In genomic region chr17:980406-981291, GRCh38 we compare ENCODE assay signal across 8 cellular contexts. TPM values are rescaled to one million over a fixed set of nuclear protein-coding genes. Genes with fewer than 3 reads are reported as not detected.
A peak's percentile ranks its signal among the peaks of the same experiment; 100 is the strongest.
DNase-seq lines count a peak whose midpoint lies in the region; ATAC-seq, FAIRE-seq and TF ChIP-seq lines count a peak whose summit lies in the region.

No MANE protein-coding gene starts in this region.

- TF ChIP-seq POLR2A in K562 (conservative IDR thresholded peaks at IDR 0.05) = no peak

- H3K27me3 ChIP-seq in K562 (ENCODE audit: control insufficient read depth in 2 of 2, insufficient read depth in 2 of 2, low read length in 2 of 2) (peaks cover 8 to 10% of the 10 kb centered on the region in 2 experiments; a peak in 4 of 5 replicates), iPS-15b (ENCODE audit: control insufficient read depth, insufficient read depth, low read length) (no peaks in the 10 kb centered on the region)

- TF ChIP-seq EP300 in K562 (IDR thresholded peaks at IDR 0.05; ENCODE audit: low read length) = no peak

- CTCF ChIA-PET in K562 (lab: Yijun Ruan, JAX; ENCODE audit: low intra/inter-chr PET ratio) = interaction anchor here (0.6 to 3.0 kb wide), 3 partner anchors 13 to 186 kb away, joined by 3 to 16 read pairs (median 3); no protein-coding TSS in a partner anchor

- in situ Hi-C loops in K562 (cut with MboI) = loop anchor here (10.0 kb wide), 1 partner anchor 556 kb away; no protein-coding TSS in a partner anchor

- intact Hi-C loops in K562 (cut with micrococcal nuclease) = loop anchor here (2.0 to 5.0 kb wide), 4 partner anchors 98 to 568 kb away; a partner anchor contains a TSS

- no peaks in the 10 kb centered on the region for H4K20me1 ChIP-seq in K562 (replicated peaks; ENCODE audit: control insufficient read depth, insufficient read depth, low read length)

- H3K27ac ChIP-seq in K562 (ENCODE audit: extremely low read depth, low read depth, low read length) = no peak overlapping the region

- peak; percentile 88 for FAIRE-seq in TTC549 (lab: Jason Lieb, UNC)
- peak; percentile 82 for FAIRE-seq in K562 (lab: Jason Lieb, UNC)

- H3K36me3 ChIP-seq in K562 (ENCODE audit: control insufficient read depth, insufficient read depth, low read length) = no peaks in the 10 kb centered on the region
- no peaks in the 10 kb centered on the region for H3K36me3 ChIP-seq in iPS-15b (ENCODE audit: control insufficient read depth, insufficient read depth, low read length)

- no peaks in the 10 kb centered on the region for H3K9me1 ChIP-seq in K562 (ENCODE audit: control insufficient read depth, insufficient read depth, low read length)

- peak; percentile 66 to 72 for TF ChIP-seq RAD21 in K562 (CRISPR knock-in tag; conservative IDR thresholded peaks at IDR 0.05 in 1 of 2, IDR thresholded peaks at IDR 0.05 in 1 of 2)

- H3K4me3 ChIP-seq in K562 = peak overlapping the region; percentile 37; the same call in 1 of the 2 replicates
- H3K4me3 ChIP-seq in iPS-15b (ENCODE audit: low read depth, low read length) = peak overlapping the region; percentile 59
- peak overlapping the region; percentile 46 for H3K4me3 ChIP-seq in skeletal muscle cell (ENCODE audit: low read depth, low read length)

- no TSS peak for BruUV-seq in K562 (replicated peaks; lab: Mats Ljungman, UMichigan)

- H3K4me1 ChIP-seq in K562 (replicated peaks in 1 of 2; ENCODE audit: control insufficient read depth in 2 of 2, insufficient read depth in 2 of 2, low read length in 2 of 2) = peaks cover 0 to 25% of the 10 kb centered on the region in 2 experiments; a peak in 2 of 5 replicates
- peaks cover 19% of the 10 kb centered on the region for H3K4me1 ChIP-seq in iPS-15b (ENCODE audit: control insufficient read depth, insufficient read depth, low read length)

- WGBS in K562 (ENCODE audit: insufficient coverage, low coverage, missing lambda C conversion rate) = 19% methylated on average over 28 of the region's 43 CpGs

- POLR2A ChIA-PET in K562 (lab: Yijun Ruan, JAX) = interaction anchor here (0.6 kb wide), 1 partner anchor 199 kb away, joined by 3 read pairs; the partner anchor contains the start of gene GLOD4

- ATAC-seq in K562 (peak; percentile 81), GM21360 (IDR thresholded peaks at IDR 0.05; ENCODE audit: unreplicated experiment) (no peak)

- peak overlapping the region; percentile 70 for H2AFZ ChIP-seq in K562 (ENCODE audit: low read depth, low read length)

- 0 out of 2 replicates have a peak overlapping the region, but pooled peaks have one; percentile 46 for H3K4me2 ChIP-seq in K562 (ENCODE audit: insufficient read depth, low read length)

- peak; percentile 69 to 82 (median 74) for TF ChIP-seq CTCF in K562 (IDR thresholded peaks at IDR 0.05 in 2 of 3, conservative IDR thresholded peaks at IDR 0.05 in 1 of 3; ENCODE audit: insufficient read depth in 2 of 3, low read depth in 1 of 3, low read length in 3 of 3)

- H3K9ac ChIP-seq in K562 (ENCODE audit: insufficient read depth in 1 of 2, low read depth in 2 of 2, low read length in 2 of 2) (peak overlapping the region in 1 of 2 experiments; percentile 85; a peak in 2 of 4 replicates), iPS-15b (ENCODE audit: low read depth, low read length) (no peak overlapping the region)

- DNase-seq in AML-193 (lab: John Stamatoyannopoulos, UW) = peak; percentile 47 to 56
- peak; percentile 62 for DNase-seq in GOT3 (lab: John Stamatoyannopoulos, UW)
- DNase-seq in NCI-H2081 (lab: John Stamatoyannopoulos, UW) = peak; percentile 79 to 81
- DNase-seq in K562 (ENCODE audit: extremely low read depth in 1 of 4, low spot score in 3 of 4) = peak in 3 of 4 experiments; percentile 24 to 79 (median 63)
- no peak for DNase-seq in skeletal muscle cell (ENCODE audit: low read depth)

- H3K9me3 ChIP-seq in K562 (replicated peaks; ENCODE audit: control insufficient read depth, insufficient read depth, low read depth, low read length) (no peaks in the 10 kb centered on the region), iPS-15b (ENCODE audit: control insufficient read depth, insufficient read depth, low read length) (no peaks in the 10 kb centered on the region)

- H3K79me2 ChIP-seq in K562 (ENCODE audit: control insufficient read depth, insufficient read depth, low read length) = no peaks in the 10 kb centered on the region

TF ChIP-seq in K562, 482 proteins besides CTCF, POLR2A, EP300 and RAD21 (continues in another document):
- TF ChIP-seq C11orf30 (IDR thresholded peaks at IDR 0.05; ENCODE audit: low read depth) (peak; percentile 73), MAFG (tag; conservative IDR thresholded peaks at IDR 0.05) (peak; percentile 20; the same call in 1 of the 2 replicates), YBX1 (IDR thresholded peaks at IDR 0.05) (no peak), BRD4 (IDR thresholded peaks at IDR 0.05) (no peak), ZNF764 (CRISPR knock-in tag; IDR thresholded peaks at IDR 0.05; ENCODE audit: low read depth) (no peak), ADNP (tag; IDR thresholded peaks at IDR 0.05) (0 out of 2 replicates have a peak, but pooled peaks have one; percentile 51), ZFX (CRISPR knock-in tag; IDR thresholded peaks at IDR 0.05) (0 out of 2 replicates have a peak, but pooled peaks have one; percentile 17), ZNF384 (IDR thresholded peaks at IDR 0.05; ENCODE audit: low read depth, low read length) (peak; percentile 90), RB1 (IDR thresholded peaks at IDR 0.05; ENCODE audit: low read depth) (0 out of 2 replicates have a peak, but pooled peaks have one; percentile 23), MAZ (CRISPR knock-in tag; conservative IDR thresholded peaks at IDR 0.05 in 1 of 2, IDR thresholded peaks at IDR 0.05 in 1 of 2) (0 out of 4 replicates have a peak, but pooled peaks of 1 of the 2 experiments have one; percentile 22), ZNF316 (IDR thresholded peaks at IDR 0.05) (peak; percentile 71)
- TF ChIP-seq, protein P1, sequence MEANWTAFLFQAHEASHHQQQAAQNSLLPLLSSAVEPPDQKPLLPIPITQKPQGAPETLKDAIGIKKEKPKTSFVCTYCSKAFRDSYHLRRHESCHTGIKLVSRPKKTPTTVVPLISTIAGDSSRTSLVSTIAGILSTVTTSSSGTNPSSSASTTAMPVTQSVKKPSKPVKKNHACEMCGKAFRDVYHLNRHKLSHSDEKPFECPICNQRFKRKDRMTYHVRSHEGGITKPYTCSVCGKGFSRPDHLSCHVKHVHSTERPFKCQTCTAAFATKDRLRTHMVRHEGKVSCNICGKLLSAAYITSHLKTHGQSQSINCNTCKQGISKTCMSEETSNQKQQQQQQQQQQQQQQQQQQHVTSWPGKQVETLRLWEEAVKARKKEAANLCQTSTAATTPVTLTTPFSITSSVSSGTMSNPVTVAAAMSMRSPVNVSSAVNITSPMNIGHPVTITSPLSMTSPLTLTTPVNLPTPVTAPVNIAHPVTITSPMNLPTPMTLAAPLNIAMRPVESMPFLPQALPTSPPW (CRISPR knock-in tag; IDR thresholded peaks at IDR 0.05) = 0 out of 2 replicates have a peak, but pooled peaks have one; percentile 11

RNA-seq across cellular contexts. Expression of gene NXN, which starts 1.1 kb away (rescaled TPM):
- total RNA-seq in K562 (2011; cell fraction: chromatin; rRNA removed; ENCODE audit: low replicate concordance) = 1.4 and 2.2 TPM in 2 replicates
- 0.92 and 2.7 TPM in 2 replicates for total RNA-seq in K562 (2011; cell fraction: nucleolus; rRNA removed)
- total RNA-seq in K562 (2011; cell fraction: nucleoplasm; rRNA removed) = 0.51 and 1.5 TPM in 2 replicates
- total RNA-seq in K562 (2014; rRNA removed) (0.04 TPM in 1 of 2 replicates, not detected in the other), K562 (2014; rRNA removed; fragmentation: Illumina TruSeq; extraction: Trizol) (0.06 TPM in 1 of 2 replicates, not detected in the other), K562 (2015; rRNA removed; fragmentation: Illumina TruSeq; extraction: Trizol) (not detected in 2 replicates), K562 (2021) (0.27 and 0.34 TPM in 2 replicates)
- polyA plus RNA-seq in K562 (2011; rRNA removed) (0.31 and 0.35 TPM in 2 replicates), K562 (2014; fragmentation: Illumina TruSeq; extraction: Trizol) (0.11 and 0.39 TPM in 2 replicates), K562 (2014; fragmentation: Nextera tagmentation; extraction: Ambion mirVana) (not detected), K562 (2014; rRNA removed) (0.08 TPM in 1 of 2 replicates, not detected in the other)
- 0.44 and 0.51 TPM in 2 replicates for polyA plus RNA-seq in K562 (2011; cell fraction: cytosol; rRNA removed)
- 0.20 and 0.70 TPM in 2 replicates for polyA plus RNA-seq in K562 (2011; cell fraction: nucleus; rRNA removed)
- polyA plus RNA-seq in K562 (2012) = 0.25 and 0.60 TPM in 2 replicates
- 0.63 and 0.66 TPM in 2 replicates for polyA minus RNA-seq in K562 (2011; rRNA and poly(A)+ RNA removed)
- 3.7 TPM in 1 of 2 replicates, not detected in the other for polyA minus RNA-seq in K562 (2011; cell fraction: cytosol; rRNA and poly(A)+ RNA removed)
- polyA minus RNA-seq in K562 (2011; cell fraction: nucleus; rRNA and poly(A)+ RNA removed) = not detected in 2 replicates

RNA-seq across cellular contexts. Expression of gene TIMM22, which starts 16.3 kb away (rescaled TPM):
- 12.8 and 27.3 TPM in 2 replicates for total RNA-seq in K562 (2011; cell fraction: chromatin; rRNA removed; ENCODE audit: low replicate concordance)
- 18.2 and 22.8 TPM in 2 replicates for total RNA-seq in K562 (2011; cell fraction: nucleolus; rRNA removed)
- total RNA-seq in K562 (2011; cell fraction: nucleoplasm; rRNA removed) = 14.2 and 16.1 TPM in 2 replicates
- total RNA-seq in K562 (2014; rRNA removed) (12.3 and 13.9 TPM in 2 replicates), K562 (2014; rRNA removed; fragmentation: Illumina TruSeq; extraction: Trizol) (9.2 and 10.3 TPM in 2 replicates), K562 (2015; rRNA removed; fragmentation: Illumina TruSeq; extraction: Trizol) (11.8 and 12.2 TPM in 2 replicates), K562 (2021) (12.8 and 14.1 TPM in 2 replicates)
- polyA plus RNA-seq in K562 (2011; rRNA removed) (6.2 and 7.2 TPM in 2 replicates), K562 (2014; fragmentation: Illumina TruSeq; extraction: Trizol) (13.1 and 13.4 TPM in 2 replicates), K562 (2014; fragmentation: Nextera tagmentation; extraction: Ambion mirVana) (1 to 10 TPM; 5.9 to 6.1 TPM), K562 (2014; rRNA removed) (10.1 and 12.5 TPM in 2 replicates)
- polyA plus RNA-seq in K562 (2011; cell fraction: cytosol; rRNA removed) = 8.5 and 8.8 TPM in 2 replicates
- 5.2 and 5.3 TPM in 2 replicates for polyA plus RNA-seq in K562 (2011; cell fraction: nucleus; rRNA removed)
- polyA plus RNA-seq in K562 (2012) = 6.9 and 11.7 TPM in 2 replicates
- polyA minus RNA-seq in K562 (2011; rRNA and poly(A)+ RNA removed) = 10.1 and 14.2 TPM in 2 replicates
- 3.6 and 6.3 TPM in 2 replicates for polyA minus RNA-seq in K562 (2011; cell fraction: cytosol; rRNA and poly(A)+ RNA removed)
- polyA minus RNA-seq in K562 (2011; cell fraction: nucleus; rRNA and poly(A)+ RNA removed) = 10.9 and 14.9 TPM in 2 replicates
